ENCODE assay signal across 25 cellular contexts in genomic region chr9:95606951-95607350, GRCh38.
A peak's percentile ranks its signal among the peaks of the same experiment; 100 is the strongest.
DNase-seq lines count a peak whose midpoint lies in the region; ATAC-seq and TF ChIP-seq lines count a peak whose summit lies in the region.
"Had no signal": no experiment of that assay in that cellular context is flagged by ENCODE, and none has a peak within 500 bp of the region (broad histone marks: within the 10 kb centered on the region; RNA-seq: fewer than 3 reads in every experiment).

No MANE protein-coding gene starts in this region.

- H3K9me3 Mint-ChIP-seq in H9 (no peaks in the 10 kb centered on the region), mesothelial cell of epicardium (no peaks in the 10 kb centered on the region)

- H3T11ph ChIP-seq in H9 (ENCODE audit: low read length): no peak overlapping the region

- H3K79me2 ChIP-seq in H9 (ENCODE audit: insufficient read depth, low read length): no peaks in the 10 kb centered on the region

- no peaks in the 10 kb centered on the region for H3K23me2 ChIP-seq in H9 (ENCODE audit: insufficient read length, low read depth, low read length, poor library complexity, severe bottlenecking)

- no peaks in the 10 kb centered on the region for H3K4me1 ChIP-seq in H9 (ENCODE audit: insufficient read depth, low read length)
- peaks cover 27% of the 10 kb centered on the region for H3K4me1 ChIP-seq in ectodermal cell (ENCODE audit: control insufficient read depth, insufficient read depth, low read length)
- peaks cover 23 to 24% of the 10 kb centered on the region in 2 donors for H3K4me1 ChIP-seq in neuronal stem cell (ENCODE audit: control insufficient read depth in 2 of 2, insufficient read depth in 1 of 2, low read depth in 1 of 2, low read length in 2 of 2)
- H3K4me1 ChIP-seq: BE2C had no signal

- no peak overlapping the region for H3K4ac ChIP-seq in H9 (ENCODE audit: low read depth, low read length)
- no peak overlapping the region for H3K4ac ChIP-seq in neuronal stem cell (ENCODE audit: low read length)

- H3K4me3 ChIP-seq in ectodermal cell (ENCODE audit: insufficient read depth, low read depth, low read length): no peak overlapping the region
- H3K4me3 ChIP-seq in neuronal stem cell (ENCODE audit: low read length in 2 of 2): peak overlapping the region in 1 of 2 donors; percentile 14
- H3K4me3 ChIP-seq: K562 had no signal

- H2AK5ac ChIP-seq in H9 (ENCODE audit: insufficient read length, low read length) (no peak overlapping the region), neuronal stem cell (ENCODE audit: low read depth, low read length) (peak overlapping the region; percentile 39)

- H3K79me1 ChIP-seq in H9 (ENCODE audit: insufficient read depth, low read depth, low read length, poor library complexity, severe bottlenecking) (no peaks in the 10 kb centered on the region), neuronal stem cell (ENCODE audit: low read depth, low read length) (no peaks in the 10 kb centered on the region)

- H3K4me1 Mint-ChIP-seq in H9 (peaks cover 15 to 19% of the 10 kb centered on the region in 2 experiments), mesothelial cell of epicardium (peaks cover 33% of the 10 kb centered on the region)
- H3K4me1 Mint-ChIP-seq: CD14-positive monocyte; CD8-positive, alpha-beta memory T cell had no signal

- DNase-seq in H9: no peak
- no peak for DNase-seq in mesothelial cell of epicardium (ENCODE audit: low spot score in 2 of 2, unreplicated experiment in 2 of 2)
- peak; percentile 12 for DNase-seq in neuronal stem cell (ENCODE audit: low spot score)
- no peak for DNase-seq in substantia nigra (lab: John Stamatoyannopoulos, UW)
- no peak for DNase-seq in NCI-H1092 treated with DMSO at 0.1 percent for 48 hours (lab: John Stamatoyannopoulos, UW)
- no peak for DNase-seq in activated naive CD4-positive, alpha-beta T cell treated with Interleukin-2 at 50 U/mL for 16 hours
- DNase-seq: 8988T; ACHN; BE2C; CD8-positive, alpha-beta memory T cell; DMS 273 treated with DMSO at 0.1 percent for 48 hours; DMS79; EL; GF-D8; Kasumi-1; NCI-H146; NCI-H1930; NCI-H446; NCI-H526; NK-92 treated with Interleukin-12 subunit alpha and Interleukin-12 subunit beta, amount 100 ng/mL, for 24 hours; PC-3 had no signal

- H3K4me2 ChIP-seq in H9 (ENCODE audit: insufficient read depth, insufficient read length, low read length) (no peak overlapping the region), neuronal stem cell (ENCODE audit: insufficient read depth, low read length, poor library complexity, severe bottlenecking) (no peak overlapping the region)

- H3K14ac ChIP-seq in H9 (ENCODE audit: insufficient read depth, low read length) (no peak overlapping the region; the same call in 1 of the 2 replicates), neuronal stem cell (ENCODE audit: low read length) (no peak overlapping the region)

- H2BK5ac ChIP-seq in H9 (ENCODE audit: insufficient read length, low read length): no peak overlapping the region
- peak overlapping the region; percentile 39 for H2BK5ac ChIP-seq in neuronal stem cell (ENCODE audit: low read length)

- H2BK120ac ChIP-seq in H9 (ENCODE audit: low read depth, low read length, poor library complexity, severe bottlenecking): no peak overlapping the region
- H2BK120ac ChIP-seq in neuronal stem cell (ENCODE audit: low read depth, low read length): peak overlapping the region; percentile 5

- H3K9ac ChIP-seq in H9 (ENCODE audit: extremely low read depth, insufficient read length, low read length) (no peak overlapping the region), neuronal stem cell (ENCODE audit: low read depth, low read length, poor library complexity) (no peak overlapping the region)

- no peak overlapping the region for H3K56ac ChIP-seq in H9 (ENCODE audit: insufficient read length, low read depth, low read length)

- no peaks in the 10 kb centered on the region for H3K36me3 Mint-ChIP-seq in H9 (ENCODE audit: insufficient read depth in 1 of 3, low read depth in 3 of 3)
- H3K36me3 Mint-ChIP-seq in mesothelial cell of epicardium: no peaks in the 10 kb centered on the region
- H3K36me3 Mint-ChIP-seq: CD14-positive monocyte; CD8-positive, alpha-beta memory T cell had no signal

- H3K4me3 Mint-ChIP-seq in H9 (no peak overlapping the region), mesothelial cell of epicardium (no peak overlapping the region)
- H3K4me3 Mint-ChIP-seq: CD14-positive monocyte; CD8-positive, alpha-beta memory T cell had no signal

- no peak overlapping the region for H4K5ac ChIP-seq in H9 (ENCODE audit: insufficient read length, low read depth, low read length)

- no peak overlapping the region for H2AFZ ChIP-seq in H9 (ENCODE audit: low read length)
- H2AFZ ChIP-seq in neuronal stem cell (ENCODE audit: low read length): peak overlapping the region; percentile 55

- H2BK20ac ChIP-seq in H9 (ENCODE audit: low read depth, low read length, poor library complexity, severe bottlenecking): no peak overlapping the region

- H3K27me3 ChIP-seq in H9 (ENCODE audit: insufficient read depth, low read length) (no peaks in the 10 kb centered on the region), ectodermal cell (ENCODE audit: control insufficient read depth, insufficient read depth, low read length, poor library complexity, severe bottlenecking) (peaks cover 6% of the 10 kb centered on the region), neuronal stem cell (ENCODE audit: control insufficient read depth in 3 of 3, insufficient read depth in 3 of 3, low read depth in 1 of 3, low read length in 3 of 3) (no peaks in the 10 kb centered on the region)
- H3K27me3 ChIP-seq: BE2C had no signal

- H3K18ac ChIP-seq in H9 (ENCODE audit: insufficient read length, low read depth, low read length) (peak overlapping the region; percentile 37), neuronal stem cell (ENCODE audit: low read length) (peak overlapping the region; percentile 86)

- no peak for ATAC-seq in GM21360 (IDR thresholded peaks at IDR 0.05; ENCODE audit: unreplicated experiment)
- ATAC-seq: K562, PC-3 had no signal

- TF ChIP-seq CTCF in H9 (conservative IDR thresholded peaks at IDR 0.05): no peak
- TF ChIP-seq CTCF in mesothelial cell of epicardium (IDR thresholded peaks at IDR 0.05; ENCODE audit: unreplicated experiment): no peak

- H3K9me3 ChIP-seq in H9 (ENCODE audit: control insufficient read depth, low read depth, low read length) (no peaks in the 10 kb centered on the region), ectodermal cell (ENCODE audit: control insufficient read depth, low read length) (no peaks in the 10 kb centered on the region), neuronal stem cell (replicated peaks in 1 of 2; ENCODE audit: control insufficient read depth in 2 of 2, insufficient read depth in 1 of 2, low read depth in 1 of 2, low read length in 2 of 2) (no peaks in the 10 kb centered on the region)
- H3K9me3 ChIP-seq: BE2C had no signal

- H4K91ac ChIP-seq in H9 (ENCODE audit: insufficient read length, low read depth, low read length) (no peak overlapping the region), neuronal stem cell (ENCODE audit: low read depth, low read length, poor library complexity) (no peak overlapping the region)

- no peaks in the 10 kb centered on the region for H4K20me1 ChIP-seq in H9 (ENCODE audit: control insufficient read depth, insufficient read depth, insufficient read length)

- H2BK12ac ChIP-seq in H9 (ENCODE audit: insufficient read length, low read depth, low read length) (no peak overlapping the region), neuronal stem cell (ENCODE audit: low read length) (no peak overlapping the region)

- H4K8ac ChIP-seq in H9 (replicated peaks; ENCODE audit: insufficient read length, low read depth, low read length) (no peak overlapping the region), neuronal stem cell (ENCODE audit: low read depth, low read length) (no peak overlapping the region)

- H2BK15ac ChIP-seq in H9 (ENCODE audit: low read depth, low read length): no peak overlapping the region
- no peak overlapping the region for H2BK15ac ChIP-seq in neuronal stem cell (ENCODE audit: low read length)

- H3K27ac ChIP-seq in H9 (ENCODE audit: insufficient read length, low read depth, low read length) (no peak overlapping the region), ectodermal cell (ENCODE audit: insufficient read depth, low read depth, low read length, poor library complexity, severe bottlenecking) (peak overlapping the region; percentile 79), neuronal stem cell (replicated peaks; ENCODE audit: low read length) (peak overlapping the region; percentile 73), substantia nigra (ENCODE audit: low read depth, low read length, poor library complexity, severe bottlenecking) (no peak overlapping the region)

- no peaks in the 10 kb centered on the region for H3K36me3 ChIP-seq in ectodermal cell (ENCODE audit: control insufficient read depth, insufficient read depth, low read length)
- no peaks in the 10 kb centered on the region for H3K36me3 ChIP-seq in neuronal stem cell (replicated peaks in 1 of 2; ENCODE audit: control insufficient read depth in 2 of 2, insufficient read depth in 2 of 2, low read length in 2 of 2)
- H3K36me3 ChIP-seq: BE2C had no signal

- peaks cover 14% of the 10 kb centered on the region for H3K27me3 Mint-ChIP-seq in H9 (ENCODE audit: low read depth)
- peaks cover 3% of the 10 kb centered on the region for H3K27me3 Mint-ChIP-seq in mesothelial cell of epicardium (ENCODE audit: low read depth)

- no CpG with 5 or more reads among the region's 10 CpGs for WGBS in H9 (ENCODE audit: extremely low coverage, insufficient read length, low lambda C conversion rate)
- whole genome bisulfite sequencing in ectodermal cell, 2 experiments: 91 to 92% methylated on average over 10 of the region's 10 CpGs
- no CpG with 5 or more reads among the region's 10 CpGs for WGBS in neuronal stem cell (ENCODE audit: extremely low coverage in 2 of 2, insufficient read length in 2 of 2, insufficient replicate concordance in 1 of 2), 2 donors

- peak overlapping the region in 1 of 3 experiments; percentile 50; a peak in 1 of 7 replicates for H3K27ac Mint-ChIP-seq in H9
- H3K27ac Mint-ChIP-seq in mesothelial cell of epicardium: peak overlapping the region; percentile 53
- H3K27ac Mint-ChIP-seq: CD14-positive monocyte; CD8-positive, alpha-beta memory T cell had no signal

- no peak overlapping the region for H3K23ac ChIP-seq in H9 (ENCODE audit: insufficient read length, low read depth, low read length)
- no peak overlapping the region for H3K23ac ChIP-seq in neuronal stem cell (ENCODE audit: low read depth, low read length, poor library complexity)

Comparison
In these comparisons a context has a peak if more than half of its experiments do, and no peak if none do; other contexts are left out.
1. H3K27ac ChIP-seq: peak in ectodermal cell (single experiment) and neuronal stem cell (single experiment); none in H9 (single experiment) and substantia nigra (single experiment).